In the genomic region with DNA sequence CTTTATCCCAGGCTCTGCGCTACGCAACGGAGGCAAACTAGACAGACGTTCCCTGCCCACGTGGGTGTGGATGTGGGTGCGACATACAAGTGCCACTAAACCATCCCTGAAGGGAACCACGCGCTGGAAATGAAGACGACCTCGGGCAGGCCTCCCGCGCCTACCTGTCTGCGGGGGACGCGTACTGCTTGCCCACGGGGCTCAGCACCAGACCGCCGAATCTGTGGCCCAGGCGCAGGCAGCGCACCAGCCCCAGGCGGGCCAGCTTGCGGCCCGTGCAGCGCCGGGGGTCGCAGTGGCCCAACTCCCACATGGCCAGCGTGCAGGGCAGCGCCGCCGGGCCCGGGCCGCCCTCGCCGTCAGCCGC, we compare ENCODE assay signal across 8 cellular contexts. TPM values are rescaled to one million over a fixed set of nuclear protein-coding genes. Genes with fewer than 3 reads are reported as not detected.
DNase-seq lines count a peak whose midpoint lies in the region; ATAC-seq and TF ChIP-seq lines count a peak whose summit lies in the region.

No MANE protein-coding gene starts in this region.

- POLR2A ChIA-PET in AG04450 (lab: Yijun Ruan, JAX) (no interaction called here), OCI-LY7 (lab: Charles Lee) (no interaction called here)

- peak overlapping the region; percentile 96 for H3K4me2 ChIP-seq in OCI-LY7 (ENCODE audit: low read length)
- peak overlapping the region; percentile 97 for H3K4me2 ChIP-seq in neuronal stem cell (ENCODE audit: insufficient read depth, low read length, poor library complexity, severe bottlenecking)

- H3K4me1 ChIP-seq in OCI-LY7 (ENCODE audit: insufficient read depth, low read length, poor library complexity, severe bottlenecking) (peaks cover 16% of the 10 kb centered on the region), neuronal stem cell (ENCODE audit: control insufficient read depth in 2 of 2, insufficient read depth in 1 of 2, low read depth in 1 of 2, low read length in 2 of 2) (peaks cover 8 to 12% of the 10 kb centered on the region in 2 donors)

- peaks cover 3% of the 10 kb centered on the region; the same call in 1 of the 2 replicates for H3K9me3 ChIP-seq in AG04450 (ENCODE audit: control insufficient read depth, insufficient read depth, low read length)
- H3K9me3 ChIP-seq in OCI-LY7 (ENCODE audit: low read length): no peaks in the 10 kb centered on the region
- H3K9me3 ChIP-seq in neuronal stem cell (replicated peaks in 1 of 2; ENCODE audit: control insufficient read depth in 2 of 2, insufficient read depth in 1 of 2, low read depth in 1 of 2, low read length in 2 of 2): no peaks in the 10 kb centered on the region

- H3K36me3 ChIP-seq in OCI-LY7 (ENCODE audit: insufficient read depth, low read length) (peaks cover 15% of the 10 kb centered on the region; the same call in 1 of the 2 replicates), neuronal stem cell (replicated peaks in 1 of 2; ENCODE audit: control insufficient read depth in 2 of 2, insufficient read depth in 2 of 2, low read length in 2 of 2) (peaks cover 16 to 42% of the 10 kb centered on the region in 2 donors)

- H2AK5ac ChIP-seq in neuronal stem cell (ENCODE audit: low read depth, low read length): peak overlapping the region; percentile 95

- H2BK15ac ChIP-seq in neuronal stem cell (ENCODE audit: low read length): no peak overlapping the region

- peaks cover 15% of the 10 kb centered on the region for H3K79me2 ChIP-seq in OCI-LY7 (ENCODE audit: insufficient read depth, low read depth, low read length)

- H4K91ac ChIP-seq in neuronal stem cell (ENCODE audit: low read depth, low read length, poor library complexity): no peak overlapping the region

- H3K9ac ChIP-seq in neuronal stem cell (ENCODE audit: low read depth, low read length, poor library complexity): peak overlapping the region; percentile 100

- WGBS in neuronal stem cell (ENCODE audit: extremely low coverage in 2 of 2, insufficient read length in 2 of 2, insufficient replicate concordance in 1 of 2), 2 donors: no CpG with 5 or more reads among the region's 35 CpGs

- peak overlapping the region; percentile 66 for H2BK5ac ChIP-seq in neuronal stem cell (ENCODE audit: low read length)

- H3K14ac ChIP-seq in neuronal stem cell (ENCODE audit: low read length): peak overlapping the region; percentile 39

- ATAC-seq in GM21423 (IDR thresholded peaks at IDR 0.05; ENCODE audit: unreplicated experiment): peak; percentile 11

- H3K27ac ChIP-seq in AG04450 (ENCODE audit: low read depth, low read length): no peak overlapping the region
- no peak overlapping the region for H3K27ac ChIP-seq in OCI-LY7 (ENCODE audit: low read depth, low read length, poor library complexity, severe bottlenecking)
- no peak overlapping the region for H3K27ac ChIP-seq in neuronal stem cell (replicated peaks; ENCODE audit: low read length)

- DNase-seq in AG04450 (ENCODE audit: low read depth, low spot score) (no peak), OCI-LY7 (ENCODE audit: low spot score) (no peak), epithelial cell of esophagus (ENCODE audit: low read depth) (no peak), neuronal stem cell (ENCODE audit: low spot score) (no peak), NCI-H187 (lab: John Stamatoyannopoulos, UW) (no peak), GDM1 (lab: John Stamatoyannopoulos, UW) (no peak), Kasumi-1 (lab: John Stamatoyannopoulos, UW) (no peak)

- CTCF ChIA-PET in AG04450 (lab: Charles Lee) (no interaction called here), OCI-LY7 (lab: Charles Lee; ENCODE audit: unreplicated experiment) (no interaction called here)

- H3K18ac ChIP-seq in neuronal stem cell (ENCODE audit: low read length): peak overlapping the region; percentile 97

- TF ChIP-seq CTCF in AG04450 (IDR thresholded peaks at IDR 0.05; ENCODE audit: low read depth, low read length): no peak
- TF ChIP-seq CTCF in OCI-LY7 (conservative IDR thresholded peaks at IDR 0.05; ENCODE audit: low read length): no peak
- TF ChIP-seq CTCF in epithelial cell of esophagus (IDR thresholded peaks at IDR 0.05; ENCODE audit: insufficient read depth, low read depth, low read length, missing control alignments): no peak

- peak overlapping the region; percentile 26 for H2AFZ ChIP-seq in OCI-LY7 (ENCODE audit: low read length)
- peak overlapping the region; percentile 95 for H2AFZ ChIP-seq in neuronal stem cell (ENCODE audit: low read length)

- H2BK12ac ChIP-seq in neuronal stem cell (ENCODE audit: low read length): no peak overlapping the region

- H3K4me3 ChIP-seq in AG04450 (ENCODE audit: low read depth, low read length) (peak overlapping the region; percentile 88), OCI-LY7 (ENCODE audit: low read depth, low read length, poor library complexity, severe bottlenecking) (peak overlapping the region; percentile 83), epithelial cell of esophagus (ENCODE audit: low read length) (peak overlapping the region; percentile 68), neuronal stem cell (ENCODE audit: low read length in 2 of 2) (peak overlapping the region; percentile 93 to 95)

- H4K8ac ChIP-seq in neuronal stem cell (ENCODE audit: low read depth, low read length): peak overlapping the region; percentile 92

- H3K4ac ChIP-seq in neuronal stem cell (ENCODE audit: low read length): peak overlapping the region; percentile 84

- H2BK120ac ChIP-seq in neuronal stem cell (ENCODE audit: low read depth, low read length): peak overlapping the region; percentile 91

- no peaks in the 10 kb centered on the region for H4K20me1 ChIP-seq in OCI-LY7 (ENCODE audit: insufficient read depth, low read length)

- BruUV-seq in OCI-LY7 (replicated peaks; lab: Mats Ljungman, UMichigan): TSS peak; percentile 84

- H3K23ac ChIP-seq in neuronal stem cell (ENCODE audit: low read depth, low read length, poor library complexity): peak overlapping the region; percentile 89

- intact Hi-C loops in OCI-LY7 (cut with micrococcal nuclease; ENCODE audit: unreplicated experiment): no loop called here

- peaks cover 33% of the 10 kb centered on the region for H3K79me1 ChIP-seq in neuronal stem cell (ENCODE audit: low read depth, low read length)

- H3K9me2 ChIP-seq in OCI-LY7 (ENCODE audit: insufficient read depth, low read length): no peaks in the 10 kb centered on the region

- H3K27me3 ChIP-seq in AG04450 (ENCODE audit: control insufficient read depth, insufficient read depth, low read length): no peaks in the 10 kb centered on the region
- H3K27me3 ChIP-seq in neuronal stem cell (ENCODE audit: control insufficient read depth in 3 of 3, insufficient read depth in 3 of 3, low read depth in 1 of 3, low read length in 3 of 3): no peaks in the 10 kb centered on the region

RNA-seq across cellular contexts. Expression of gene TSR3, which starts 0.5 kb away (rescaled TPM):
- polyA plus RNA-seq in AG04450 (2011; rRNA removed): 34.4 and 40.4 TPM in 2 replicates
- polyA minus RNA-seq in AG04450 (2011; rRNA and poly(A)+ RNA removed): 14.4 and 20.8 TPM in 2 replicates
- total RNA-seq in OCI-LY7 (2014; rRNA removed; shearing (Covaris generic)): 75.8 and 99.4 TPM in 2 replicates
- total RNA-seq in OCI-LY7 (2022): 43.5 and 47.2 TPM in 2 replicates
- 32.4 TPM for polyA plus RNA-seq in neuronal stem cell (2013, experiment 1 of 2)
- polyA plus RNA-seq in neuronal stem cell (2013, experiment 2 of 2): 29.6 TPM

RNA-seq across cellular contexts. Expression of gene GNPTG, which starts 0.5 kb away (rescaled TPM):
- polyA plus RNA-seq in AG04450 (2011; rRNA removed): 40.5 and 49.9 TPM in 2 replicates
- 17.7 and 29.0 TPM in 2 replicates for polyA minus RNA-seq in AG04450 (2011; rRNA and poly(A)+ RNA removed)
- 21.3 and 22.5 TPM in 2 replicates for total RNA-seq in OCI-LY7 (2014; rRNA removed; shearing (Covaris generic))
- total RNA-seq in OCI-LY7 (2022): 24.1 and 26.6 TPM in 2 replicates
- polyA plus RNA-seq in neuronal stem cell (2013, experiment 1 of 2): 14.7 TPM
- 13.2 TPM for polyA plus RNA-seq in neuronal stem cell (2013, experiment 2 of 2)

RNA-seq across cellular contexts. Expression of gene BAIAP3, which starts 17.8 kb away (rescaled TPM):
- polyA plus RNA-seq in AG04450 (2011; rRNA removed): 0.19 and 0.38 TPM in 2 replicates
- polyA minus RNA-seq in AG04450 (2011; rRNA and poly(A)+ RNA removed): 1.7 and 2.5 TPM in 2 replicates
- 2.9 and 6.3 TPM in 2 replicates for total RNA-seq in OCI-LY7 (2014; rRNA removed; shearing (Covaris generic))
- total RNA-seq in OCI-LY7 (2022): 2.4 and 3.2 TPM in 2 replicates
- polyA plus RNA-seq in neuronal stem cell (2013, experiment 1 of 2): 3.1 TPM
- 2.9 TPM for polyA plus RNA-seq in neuronal stem cell (2013, experiment 2 of 2)

RNA-seq across cellular contexts. Expression of gene UBE2I, which starts 41.8 kb away (rescaled TPM):
- polyA plus RNA-seq in AG04450 (2011; rRNA removed): 148 and 165 TPM in 2 replicates
- 81.1 and 99.3 TPM in 2 replicates for polyA minus RNA-seq in AG04450 (2011; rRNA and poly(A)+ RNA removed)
- total RNA-seq in OCI-LY7 (2014; rRNA removed; shearing (Covaris generic)): 122 and 126 TPM in 2 replicates
- total RNA-seq in OCI-LY7 (2022): 323 and 349 TPM in 2 replicates
- polyA plus RNA-seq in neuronal stem cell (2013, experiment 1 of 2): 253 TPM
- polyA plus RNA-seq in neuronal stem cell (2013, experiment 2 of 2): 258 TPM
